Comparison of ENCODE assay signal across 38 cellular contexts in the genomic region with DNA sequence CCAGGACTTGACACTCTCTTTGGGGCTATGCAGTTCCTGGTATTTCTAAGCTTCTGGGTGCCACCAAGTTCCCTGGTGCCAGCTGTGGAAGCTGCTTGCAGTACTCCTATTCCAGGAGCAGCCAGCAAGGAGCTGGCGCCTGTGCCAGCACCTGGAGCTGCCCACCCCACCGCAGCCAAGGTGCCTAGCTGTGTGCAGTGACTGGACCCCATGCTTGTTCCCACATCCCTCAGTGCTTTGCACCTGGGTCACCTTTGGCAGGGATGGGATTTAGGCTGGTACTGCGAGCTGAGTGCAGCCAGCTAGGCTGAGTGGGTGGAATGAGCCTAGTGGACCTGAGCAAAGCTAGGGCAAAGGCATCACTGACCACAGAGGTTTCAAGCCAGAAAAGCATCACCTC.
"Had no signal": no experiment of that assay in that cellular context is flagged by ENCODE, and none has a peak within 500 bp of the region (broad histone marks: within the 10 kb centered on the region; RNA-seq: fewer than 3 reads in every experiment).

No MANE protein-coding gene starts in this region.

- H3K4me3 Mint-ChIP-seq: activated naive CD4-positive, alpha-beta T cell treated with anti-CD3 and anti-CD28 coated beads for 36 hours; activated naive CD4-positive, alpha-beta T cell treated with anti-CD3 and anti-CD28 coated beads, Interleukin-2, amount 10 ng/mL, durations not matched to agents 7 days and 5 days; activated naive CD4-positive, alpha-beta T cell treated with anti-CD3 and anti-CD28 coated beads, Interleukin-2, amount 50 U/mL, for 24 hours; activated naive CD8-positive, alpha-beta T cell; activated naive CD8-positive, alpha-beta T cell treated with anti-CD3 and anti-CD28 coated beads for 36 hours; activated naive CD8-positive, alpha-beta T cell treated with anti-CD3 and anti-CD28 coated beads, Interleukin-2, amount 10 ng/mL, durations not matched to agents 7 days and 5 days; activated naive CD8-positive, alpha-beta T cell treated with anti-CD3 and anti-CD28 coated beads, Interleukin-2, amount 50 U/mL, for 24 hours; activated T-cell treated with anti-CD3 and anti-CD28 coated beads, Interleukin-2, amount 50 U/mL, for 24 hours; activated T-cell treated with anti-CD3 and anti-CD28 coated beads, Interleukin-2, amount 50 U/mL, for 4 hours; activated T-cell treated with anti-CD3 and anti-CD28 coated beads, Interleukin-2, amount 50 U/mL, for 72 hours; activated T-helper 1 cell treated with anti-CD3 and anti-CD28 coated beads, Interleukin-12 subunit alpha, Interleukin-12 subunit beta, Interleukin-2, Interleukin-4 antibody, amounts not matched to agents 30 ng/mL and 10 ng/mL and 1 ng/mL, durations not matched to agents 14 hours and 24 hours and 36 hours; activated T-helper 17 cell treated with anti-CD3 and anti-CD28 coated beads, Interleukin-2, amount 50 U/mL, for 72 hours; brain; central memory CD8-positive, alpha-beta T cell had no signal

- H3K36me3 Mint-ChIP-seq: activated naive CD4-positive, alpha-beta T cell treated with anti-CD3 and anti-CD28 coated beads, Interleukin-2, amount 10 ng/mL, durations not matched to agents 7 days and 5 days; activated naive CD4-positive, alpha-beta T cell treated with anti-CD3 and anti-CD28 coated beads, Interleukin-2, amount 50 U/mL, for 24 hours; activated naive CD4-positive, alpha-beta T cell treated with anti-CD3 and anti-CD28 coated beads, Interleukin-2, amount 50 U/mL, for 72 hours; activated naive CD8-positive, alpha-beta T cell; activated naive CD8-positive, alpha-beta T cell treated with anti-CD3 and anti-CD28 coated beads for 36 hours; activated naive CD8-positive, alpha-beta T cell treated with anti-CD3 and anti-CD28 coated beads, Interleukin-2, amount 10 ng/mL, durations not matched to agents 7 days and 5 days; brain had no signal

- H3K4me1 Mint-ChIP-seq: activated naive CD4-positive, alpha-beta T cell treated with anti-CD3 and anti-CD28 coated beads, Interleukin-2, amount 10 ng/mL, durations not matched to agents 7 days and 5 days; activated naive CD4-positive, alpha-beta T cell treated with anti-CD3 and anti-CD28 coated beads, Interleukin-2, amount 50 U/mL, for 24 hours; activated naive CD8-positive, alpha-beta T cell treated with anti-CD3 and anti-CD28 coated beads for 36 hours; activated naive CD8-positive, alpha-beta T cell treated with anti-CD3 and anti-CD28 coated beads, Interleukin-2, amount 10 ng/mL, durations not matched to agents 7 days and 5 days; activated naive CD8-positive, alpha-beta T cell treated with anti-CD3 and anti-CD28 coated beads, Interleukin-2, amount 50 U/mL, for 24 hours; activated T-helper 17 cell treated with anti-CD3 and anti-CD28 coated beads, Interleukin-2, amount 50 U/mL, for 72 hours; brain; central memory CD8-positive, alpha-beta T cell had no signal

- H3K27me3 ChIP-seq: adrenal gland, ascending aorta, body of pancreas, brain microvascular endothelial cell, breast epithelium, cardiac muscle cell had no signal

- H3K27ac Mint-ChIP-seq: activated naive CD4-positive, alpha-beta T cell treated with anti-CD3 and anti-CD28 coated beads for 36 hours; activated naive CD4-positive, alpha-beta T cell treated with anti-CD3 and anti-CD28 coated beads, Interleukin-2, amount 50 U/mL, for 24 hours; activated naive CD4-positive, alpha-beta T cell treated with anti-CD3 and anti-CD28 coated beads, Interleukin-2, amount 50 U/mL, for 72 hours; activated naive CD8-positive, alpha-beta T cell; activated naive CD8-positive, alpha-beta T cell treated with anti-CD3 and anti-CD28 coated beads for 36 hours; activated naive CD8-positive, alpha-beta T cell treated with anti-CD3 and anti-CD28 coated beads, Interleukin-2, amount 10 ng/mL, durations not matched to agents 7 days and 5 days; activated naive CD8-positive, alpha-beta T cell treated with anti-CD3 and anti-CD28 coated beads, Interleukin-2, amount 50 U/mL, for 24 hours; activated T-cell treated with anti-CD3 and anti-CD28 coated beads, Interleukin-2, amount 50 U/mL, for 24 hours; activated T-cell treated with anti-CD3 and anti-CD28 coated beads, Interleukin-2, amount 50 U/mL, for 72 hours; activated T-helper 1 cell treated with anti-CD3 and anti-CD28 coated beads, Interleukin-12 subunit alpha, Interleukin-12 subunit beta, Interleukin-2, Interleukin-4 antibody, amounts not matched to agents 30 ng/mL and 10 ng/mL and 1 ng/mL, durations not matched to agents 14 hours and 24 hours and 36 hours; activated T-helper 17 cell treated with anti-CD3 and anti-CD28 coated beads, Interleukin-2, amount 50 U/mL, for 72 hours; activated T-helper 2 cell treated with anti-CD3 and anti-CD28 coated beads, Interferon-gamma antibody, Interleukin-2, Interleukin-4, amounts not matched to agents 10 μg/mL and 5 μg/mL and 100 μg/mL, durations not matched to agents 14 hours and 24 hours and 36 hours; brain had no signal

- H3K4me3 ChIP-seq: adrenal gland, ascending aorta, body of pancreas, breast epithelium, cardiac muscle cell had no signal

- H3K9me3 ChIP-seq: adrenal gland, ascending aorta, body of pancreas, breast epithelium had no signal

- ATAC-seq: activated naive CD4-positive, alpha-beta T cell treated with anti-CD3 and anti-CD28 coated beads, Interleukin-2, amount 50 U/mL, for 72 hours; activated T-cell treated with anti-CD3 and anti-CD28 coated beads, Interleukin-2, amount 50 U/mL, for 4 hours; activated T-cell treated with anti-CD3 and anti-CD28 coated beads, Interleukin-2, amount 50 U/mL, for 72 hours; activated T-helper 17 cell treated with anti-CD3 and anti-CD28 coated beads, Interleukin-2, amount 50 U/mL, for 72 hours; body of pancreas had no signal

- DNase-seq: activated effector memory CD4-positive, alpha-beta T cell treated with anti-CD3 and anti-CD28 coated beads, Interleukin-2, amount 50 U/mL, for 16 hours; activated effector memory CD4-positive, alpha-beta T cell treated with Interleukin-2 at 50 U/mL for 16 hours; activated gamma-delta T cell; activated gamma-delta T cell treated with Interleukin-2 at 50 U/mL for 16 hours; activated naive CD4-positive, alpha-beta T cell; activated naive CD4-positive, alpha-beta T cell treated with anti-CD3 and anti-CD28 coated beads for 36 hours; activated naive CD4-positive, alpha-beta T cell treated with anti-CD3 and anti-CD28 coated beads, Interleukin-2, amount 10 ng/mL, durations not matched to agents 7 days and 5 days; activated naive CD4-positive, alpha-beta T cell treated with anti-CD3 and anti-CD28 coated beads, Interleukin-2, amount 50 U/mL, for 16 hours; activated naive CD4-positive, alpha-beta T cell treated with Interleukin-2 at 50 U/mL for 16 hours; activated naive CD8-positive, alpha-beta T cell treated with anti-CD3 and anti-CD28 coated beads for 36 hours; activated naive CD8-positive, alpha-beta T cell treated with anti-CD3 and anti-CD28 coated beads, Interleukin-2, amount 10 ng/mL, durations not matched to agents 7 days and 5 days; activated naive CD8-positive, alpha-beta T cell treated with anti-CD3 and anti-CD28 coated beads, Interleukin-2, amount 50 U/mL, for 24 hours; activated T-cell treated with anti-CD3 and anti-CD28 coated beads, Interleukin-2, amount 50 U/mL, for 1 hour; activated T-cell treated with anti-CD3 and anti-CD28 coated beads, Interleukin-2, amount 50 U/mL, for 24 hours; activated T-cell treated with anti-CD3 and anti-CD28 coated beads, Interleukin-2, amount 50 U/mL, for 4 hours; activated T-cell treated with anti-CD3 and anti-CD28 coated beads, Interleukin-2, amount 50 U/mL, for 48 hours; activated T-cell treated with anti-CD3 and anti-CD28 coated beads, Interleukin-2, amount 50 U/mL, for 72 hours; adrenal gland; amniotic stem cell; amygdala; anterior cingulate cortex; aorta; body of pancreas; brain microvascular endothelial cell; caudate nucleus; central memory CD4-positive, alpha-beta T cell; cerebellar nuclear complex had no signal

- H3K36me3 ChIP-seq: adrenal gland, ascending aorta, brain microvascular endothelial cell, breast epithelium, cardiac muscle cell had no signal

- H3K9me3 Mint-ChIP-seq: activated naive CD4-positive, alpha-beta T cell treated with anti-CD3 and anti-CD28 coated beads, Interleukin-2, amount 50 U/mL, for 24 hours; activated naive CD4-positive, alpha-beta T cell treated with anti-CD3 and anti-CD28 coated beads, Interleukin-2, amount 50 U/mL, for 72 hours; activated T-helper 1 cell treated with anti-CD3 and anti-CD28 coated beads, Interleukin-12 subunit alpha, Interleukin-12 subunit beta, Interleukin-2, Interleukin-4 antibody, amounts not matched to agents 30 ng/mL and 10 ng/mL and 1 ng/mL, durations not matched to agents 14 hours and 24 hours and 36 hours; activated T-helper 2 cell treated with anti-CD3 and anti-CD28 coated beads, Interferon-gamma antibody, Interleukin-2, Interleukin-4, amounts not matched to agents 10 μg/mL and 5 μg/mL and 100 μg/mL, durations not matched to agents 14 hours and 24 hours and 36 hours; brain had no signal

- H3K27ac ChIP-seq: adrenal gland, ascending aorta, body of pancreas, brain microvascular endothelial cell, breast epithelium, cardiac muscle cell had no signal

- H3K4me1 ChIP-seq: adrenal gland, ascending aorta, body of pancreas, breast epithelium had no signal
